1 cellular context compared by ENCODE assay signal in the genomic region with DNA sequence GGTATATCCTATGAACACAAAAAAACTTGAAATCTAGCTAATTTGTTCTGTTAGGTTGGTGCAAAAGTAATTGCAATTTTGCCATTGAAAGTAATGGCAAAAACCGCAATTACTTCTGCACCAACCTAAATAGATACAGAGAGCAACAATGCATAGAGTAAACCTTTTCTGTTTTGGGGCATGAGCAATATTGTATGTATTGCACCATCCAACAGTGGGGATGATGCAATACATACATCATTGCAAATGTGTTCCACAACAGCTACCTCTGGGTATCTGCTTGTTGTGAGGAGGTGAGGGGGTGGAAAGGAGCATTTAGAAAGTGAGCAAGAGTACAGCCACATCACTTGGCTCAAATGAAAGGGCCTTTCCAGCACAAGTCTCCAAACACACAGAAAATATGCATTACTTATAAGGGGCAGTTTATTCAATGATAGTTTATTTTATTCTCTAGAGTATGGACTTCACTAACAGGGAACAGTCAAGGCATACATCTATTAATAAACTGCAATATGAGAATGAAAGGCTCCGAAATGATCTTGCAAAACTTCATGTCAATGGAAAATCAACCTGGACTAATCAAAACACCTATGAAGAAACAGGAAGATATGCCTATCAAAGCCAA.
TF ChIP-seq lines count a peak whose summit lies in the region.

No MANE protein-coding gene starts in this region.

TF ChIP-seq in HCT116, 20 proteins besides CTCF, POLR2A, EP300 and RAD21:
- TF ChIP-seq ELF1 (IDR thresholded peaks at IDR 0.05; ENCODE audit: borderline replicate concordance, low read depth) (no peak), YY1 (IDR thresholded peaks at IDR 0.05; ENCODE audit: extremely low read depth, insufficient replicate concordance, low read depth, low read length) (no peak), EZH2 (IDR thresholded peaks at IDR 0.05) (no peak), CEBPB (IDR thresholded peaks at IDR 0.05; ENCODE audit: low read depth) (peak; percentile 54), CBX3 (IDR thresholded peaks at IDR 0.05; ENCODE audit: low read depth) (no peak), FOSL1 (IDR thresholded peaks at IDR 0.05; ENCODE audit: low read depth) (no peak)
- TF ChIP-seq, protein P1, sequence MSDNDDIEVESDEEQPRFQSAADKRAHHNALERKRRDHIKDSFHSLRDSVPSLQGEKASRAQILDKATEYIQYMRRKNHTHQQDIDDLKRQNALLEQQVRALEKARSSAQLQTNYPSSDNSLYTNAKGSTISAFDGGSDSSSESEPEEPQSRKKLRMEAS (IDR thresholded peaks at IDR 0.05) = no peak
